In genomic region chr9:113875420-113875916, GRCh38 we compare ENCODE assay signal across 10 cellular contexts. TPM values are rescaled to one million over a fixed set of nuclear protein-coding genes. Genes with fewer than 3 reads are reported as not detected.
DNase-seq lines count a peak whose midpoint lies in the region; ATAC-seq and TF ChIP-seq lines count a peak whose summit lies in the region.
"Had no signal": no experiment of that assay in that cellular context is flagged by ENCODE, and none has a peak within 500 bp of the region (broad histone marks: within the 10 kb centered on the region; RNA-seq: fewer than 3 reads in every experiment).

No MANE protein-coding gene starts in this region.

- H3K4me1 ChIP-seq in iPS-20b (ENCODE audit: insufficient read depth, low read length) (no peaks in the 10 kb centered on the region; the same call in 1 of the 2 replicates), thoracic aorta (ENCODE audit: control insufficient read depth in 1 of 2, low read depth in 2 of 2) (peaks cover 9 to 35% of the 10 kb centered on the region in 2 donors)

- H3K27ac Mint-ChIP-seq in activated T-cell treated with anti-CD3 and anti-CD28 coated beads, Interleukin-2, amount 50 U/mL, for 24 hours = no peak overlapping the region
- H3K27ac Mint-ChIP-seq in activated T-helper 2 cell treated with anti-CD3 and anti-CD28 coated beads, Interferon-gamma antibody, Interleukin-2, Interleukin-4, amounts not matched to agents 10 μg/mL and 5 μg/mL and 100 μg/mL, durations not matched to agents 14 hours and 24 hours and 36 hours = no peak overlapping the region

- no peak for ATAC-seq in thoracic aorta (ENCODE audit: insufficient number of reproducible peaks, low FRiP score, low read depth)
- ATAC-seq in HG03457 (IDR thresholded peaks at IDR 0.05; ENCODE audit: unreplicated experiment) = no peak

- no peaks in the 10 kb centered on the region for H3K36me3 Mint-ChIP-seq in activated T-cell treated with anti-CD3 and anti-CD28 coated beads, Interleukin-2, amount 50 U/mL, for 24 hours (ENCODE audit: low read depth)
- peaks cover 3% of the 10 kb centered on the region for H3K36me3 Mint-ChIP-seq in activated T-helper 2 cell treated with anti-CD3 and anti-CD28 coated beads, Interferon-gamma antibody, Interleukin-2, Interleukin-4, amounts not matched to agents 10 μg/mL and 5 μg/mL and 100 μg/mL, durations not matched to agents 14 hours and 24 hours and 36 hours (ENCODE audit: low read depth)

- H3K27ac ChIP-seq in iPS-20b (ENCODE audit: low read length) (no peak overlapping the region), thoracic aorta (no peak overlapping the region)
- H3K27ac ChIP-seq: neutrophil had no signal

- no peaks in the 10 kb centered on the region for H3K9me3 Mint-ChIP-seq in activated T-cell treated with anti-CD3 and anti-CD28 coated beads, Interleukin-2, amount 50 U/mL, for 24 hours
- no peaks in the 10 kb centered on the region for H3K9me3 Mint-ChIP-seq in activated T-helper 2 cell treated with anti-CD3 and anti-CD28 coated beads, Interferon-gamma antibody, Interleukin-2, Interleukin-4, amounts not matched to agents 10 μg/mL and 5 μg/mL and 100 μg/mL, durations not matched to agents 14 hours and 24 hours and 36 hours

- H3K4me3 ChIP-seq in iPS-20b (ENCODE audit: low read length) = peak overlapping the region; percentile 54; the same call in 1 of the 2 replicates
- H3K4me3 ChIP-seq in thoracic aorta = peak overlapping the region; percentile 71

- H3K27me3 ChIP-seq in iPS-20b (ENCODE audit: insufficient read depth, low read length) = peaks cover 18% of the 10 kb centered on the region
- H3K27me3 ChIP-seq in thoracic aorta (replicated peaks; ENCODE audit: insufficient read depth) = no peaks in the 10 kb centered on the region

- H3K9ac ChIP-seq in iPS-20b (ENCODE audit: low read depth, low read length) = peak overlapping the region; percentile 34; the same call in 1 of the 2 replicates

- H3K36me3 ChIP-seq in iPS-20b (ENCODE audit: insufficient read depth, low read depth, low read length) = no peaks in the 10 kb centered on the region
- H3K36me3 ChIP-seq in thoracic aorta = no peaks in the 10 kb centered on the region
- H3K36me3 ChIP-seq: neutrophil had no signal

- H3K9me3 ChIP-seq in iPS-20b (ENCODE audit: insufficient read depth, low read depth, low read length) (no peaks in the 10 kb centered on the region), thoracic aorta (no peaks in the 10 kb centered on the region)
- H3K9me3 ChIP-seq: neutrophil had no signal

- H3K4me1 Mint-ChIP-seq in activated T-cell treated with anti-CD3 and anti-CD28 coated beads, Interleukin-2, amount 50 U/mL, for 24 hours (ENCODE audit: low read depth) = peaks cover 4% of the 10 kb centered on the region
- H3K4me1 Mint-ChIP-seq in activated T-helper 2 cell treated with anti-CD3 and anti-CD28 coated beads, Interferon-gamma antibody, Interleukin-2, Interleukin-4, amounts not matched to agents 10 μg/mL and 5 μg/mL and 100 μg/mL, durations not matched to agents 14 hours and 24 hours and 36 hours (ENCODE audit: low read depth) = peaks cover 4% of the 10 kb centered on the region

- no peak for DNase-seq in activated T-cell treated with anti-CD3 and anti-CD28 coated beads, Interleukin-2, amount 50 U/mL, for 24 hours
- DNase-seq in activated T-cell treated with anti-CD3 and anti-CD28 coated beads, Interleukin-2, amount 50 U/mL, for 1 hour = no peak
- DNase-seq in activated T-helper 2 cell treated with anti-CD3 and anti-CD28 coated beads, Interferon-gamma antibody, Interleukin-2, Interleukin-4, amounts not matched to agents 10 μg/mL and 5 μg/mL and 100 μg/mL, durations not matched to agents 14 hours and 24 hours and 36 hours (ENCODE audit: low spot score) = no peak
- DNase-seq in thoracic aorta (ENCODE audit: low spot score) = no peak
- no peak for DNase-seq in NCI-H748 treated with DMSO at 0.1 percent for 48 hours (lab: John Stamatoyannopoulos, UW)
- no peak for DNase-seq in NCI-H446 (lab: John Stamatoyannopoulos, UW)
- DNase-seq: activated effector memory CD4-positive, alpha-beta T cell treated with Interleukin-2 at 50 U/mL for 16 hours had no signal

- intact Hi-C loops in activated T-helper 2 cell treated with anti-CD3 and anti-CD28 coated beads, Interferon-gamma antibody, Interleukin-2, Interleukin-4, amounts not matched to agents 10 μg/mL and 5 μg/mL and 100 μg/mL, durations not matched to agents 14 hours and 24 hours and 36 hours (cut with micrococcal nuclease) = no loop called here

- TF ChIP-seq CTCF in thoracic aorta (IDR thresholded peaks at IDR 0.05) = no peak

- H3K27me3 Mint-ChIP-seq in activated T-cell treated with anti-CD3 and anti-CD28 coated beads, Interleukin-2, amount 50 U/mL, for 24 hours = peaks cover 26% of the 10 kb centered on the region
- peaks cover 33% of the 10 kb centered on the region for H3K27me3 Mint-ChIP-seq in activated T-helper 2 cell treated with anti-CD3 and anti-CD28 coated beads, Interferon-gamma antibody, Interleukin-2, Interleukin-4, amounts not matched to agents 10 μg/mL and 5 μg/mL and 100 μg/mL, durations not matched to agents 14 hours and 24 hours and 36 hours (ENCODE audit: low read depth)

- H3K4me3 Mint-ChIP-seq in activated T-cell treated with anti-CD3 and anti-CD28 coated beads, Interleukin-2, amount 50 U/mL, for 24 hours = peak overlapping the region; percentile 48
- H3K4me3 Mint-ChIP-seq in activated T-helper 2 cell treated with anti-CD3 and anti-CD28 coated beads, Interferon-gamma antibody, Interleukin-2, Interleukin-4, amounts not matched to agents 10 μg/mL and 5 μg/mL and 100 μg/mL, durations not matched to agents 14 hours and 24 hours and 36 hours (ENCODE audit: low read depth) = peak overlapping the region; percentile 54

RNA-seq across cellular contexts. Expression of gene ZNF618, which starts 0.6 kb away (rescaled TPM):
- total RNA-seq in activated T-helper 2 cell treated with anti-CD3 and anti-CD28 coated beads, Interferon-gamma antibody, Interleukin-2, Interleukin-4, amounts not matched to agents 10 μg/mL and 5 μg/mL and 100 μg/mL, durations not matched to agents 14 hours and 24 hours and 36 hours = 0.25 TPM in 2 replicates
- 10 to 100 TPM; 16.6 to 24.9 TPM for total RNA-seq in thoracic aorta

Comparison
In these comparisons a context has a peak if more than half of its experiments do, and no peak if none do; other contexts are left out.
1. RNA of gene ZNF618, which starts 0.6 kb away (total RNA-seq): 16.6 to 24.9 TPM in thoracic aorta; 0.25 TPM in activated T-helper 2 cell treated with anti-CD3 and anti-CD28 coated beads, Interferon-gamma antibody, Interleukin-2, Interleukin-4, amounts not matched to agents 10 μg/mL and 5 μg/mL and 100 μg/mL, durations not matched to agents 14 hours and 24 hours and 36 hours; every median in the first group is over 10 times any median in the second.